8 cellular contexts compared by ENCODE assay signal in the genomic region with DNA sequence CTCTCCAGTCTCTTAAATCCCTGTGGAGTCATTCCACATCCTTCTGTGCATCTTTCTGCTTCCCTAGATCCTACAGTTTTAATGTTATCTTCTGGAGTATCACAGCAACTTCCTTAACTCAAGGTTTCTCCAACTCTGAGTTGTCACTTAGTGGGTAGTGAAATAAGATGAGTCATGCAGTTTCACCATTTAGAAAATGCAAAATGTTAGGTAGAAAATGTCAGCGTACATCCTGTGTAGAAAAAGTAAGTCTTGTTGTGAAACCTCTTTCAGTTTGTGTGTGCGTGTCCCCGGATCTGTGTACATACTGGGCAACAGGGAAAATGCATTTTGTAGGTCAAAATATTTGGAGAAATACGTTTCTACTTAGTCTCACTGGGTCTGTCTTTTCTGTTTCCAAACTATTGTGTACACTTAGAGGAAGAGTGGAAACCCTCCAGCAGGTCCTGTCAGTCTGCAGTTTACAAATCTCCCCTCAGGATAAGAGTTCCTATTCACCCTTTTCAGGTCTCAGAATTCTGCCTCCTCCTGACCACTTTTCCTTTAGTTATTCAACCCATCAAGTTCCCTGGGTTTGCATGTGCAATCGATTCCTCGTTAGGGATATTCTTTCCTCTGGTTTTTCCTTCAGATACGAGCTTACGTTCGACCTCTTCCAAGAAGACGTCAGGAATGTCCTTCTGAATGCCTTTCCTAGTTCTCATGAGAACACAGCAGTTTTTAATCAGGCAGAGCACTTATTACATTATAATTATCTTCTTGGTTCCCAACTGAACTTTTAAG.
DNase-seq lines count a peak whose midpoint lies in the region; ATAC-seq, FAIRE-seq and TF ChIP-seq lines count a peak whose summit lies in the region.

No MANE protein-coding gene starts in this region.

- peaks cover 13% of the 10 kb centered on the region for H3K79me2 ChIP-seq in astrocyte (ENCODE audit: insufficient read depth, low read length)

- peaks cover 2% of the 10 kb centered on the region for H3K36me3 Mint-ChIP-seq in astrocyte (ENCODE audit: low read depth, unreplicated experiment)

- H3K4me1 ChIP-seq in astrocyte (ENCODE audit: insufficient read depth, low read length) (peaks cover 45% of the 10 kb centered on the region), iPS-18a (ENCODE audit: control insufficient read depth, low read depth, low read length) (peaks cover 16% of the 10 kb centered on the region)

- H3K4me2 ChIP-seq in astrocyte (ENCODE audit: low read length), result peak overlapping the region; percentile 88

- no peak for TF ChIP-seq CTCF in astrocyte (IDR thresholded peaks at IDR 0.05; ENCODE audit: insufficient read depth, low read depth, low read length)

- no peak overlapping the region for H3K27ac Mint-ChIP-seq in astrocyte (ENCODE audit: unreplicated experiment)

- peaks cover 13% of the 10 kb centered on the region for H3K4me1 Mint-ChIP-seq in astrocyte (ENCODE audit: low read depth, unreplicated experiment)

- H3K9ac ChIP-seq in astrocyte (ENCODE audit: low read length) (peak overlapping the region; percentile 95), iPS-18a (ENCODE audit: low read length) (peak overlapping the region; percentile 96)

- ATAC-seq in GM18499 (IDR thresholded peaks at IDR 0.05; ENCODE audit: insufficient read depth, unreplicated experiment) (peak; percentile 90), HG02840 (IDR thresholded peaks at IDR 0.05; ENCODE audit: low FRiP score, unreplicated experiment) (peak; percentile 87)

- H3K36me3 ChIP-seq in astrocyte (ENCODE audit: insufficient read depth, low read length) (no peaks in the 10 kb centered on the region), iPS-18a (ENCODE audit: control insufficient read depth, low read depth, low read length) (peaks cover 13% of the 10 kb centered on the region)

- no peaks in the 10 kb centered on the region for H3K9me3 ChIP-seq in astrocyte (ENCODE audit: insufficient read depth, low read depth, low read length)
- no peaks in the 10 kb centered on the region for H3K9me3 ChIP-seq in iPS-18a (ENCODE audit: control insufficient read depth, low read depth, low read length)

- H3K27ac ChIP-seq in astrocyte (ENCODE audit: low read depth, low read length), result peak overlapping the region; percentile 98
- H3K27ac ChIP-seq in iPS-18a (ENCODE audit: low read length), result peak overlapping the region; percentile 97

- no peak overlapping the region for H2AFZ ChIP-seq in astrocyte (ENCODE audit: low read depth, low read length)

- peak; percentile 26 for DNase-seq in NCI-H69 (lab: John Stamatoyannopoulos, UW)
- DNase-seq in astrocyte (ENCODE audit: low read depth), result peak; percentile 97
- peak; percentile 26 for DNase-seq in stimulated activated naive CD4-positive, alpha-beta T cell treated with Interleukin-2 at 50 U/mL for 16 hours (lab: John Stamatoyannopoulos, UW)
- DNase-seq in NCI-H524 treated with DMSO at 0.1 percent for 48 hours (lab: John Stamatoyannopoulos, UW), result no peak

- FAIRE-seq in A204.1 (lab: Jason Lieb, UNC) (peak; percentile 99), astrocyte (lab: Jason Lieb, UNC) (peak; percentile 74)

- H3K9me3 Mint-ChIP-seq in astrocyte (ENCODE audit: unreplicated experiment), result no peaks in the 10 kb centered on the region

- no peak overlapping the region for H3K4me3 Mint-ChIP-seq in astrocyte (ENCODE audit: unreplicated experiment)

- peak overlapping the region; percentile 70 for H3K4me3 ChIP-seq in astrocyte (ENCODE audit: insufficient read depth, low read depth, low read length)
- peak overlapping the region; percentile 90 for H3K4me3 ChIP-seq in iPS-18a (ENCODE audit: low read length)

- no peaks in the 10 kb centered on the region for H3K27me3 Mint-ChIP-seq in astrocyte (ENCODE audit: low read depth, unreplicated experiment)

- H4K20me1 ChIP-seq in astrocyte (ENCODE audit: insufficient read depth, low read length), result no peaks in the 10 kb centered on the region

- H3K27me3 ChIP-seq in astrocyte (ENCODE audit: insufficient read depth, low read length) (no peaks in the 10 kb centered on the region), iPS-18a (ENCODE audit: control insufficient read depth, insufficient read depth, low read length) (no peaks in the 10 kb centered on the region)
